ENCODE assay signal across 9 cellular contexts in genomic region chr3:122101646-122102045, GRCh38. TPM values are rescaled to one million over a fixed set of nuclear protein-coding genes. Genes with fewer than 3 reads are reported as not detected.
A peak's percentile ranks its signal among the peaks of the same experiment; 100 is the strongest.
DNase-seq lines count a peak whose midpoint lies in the region; ATAC-seq, FAIRE-seq and TF ChIP-seq lines count a peak whose summit lies in the region.
"Had no signal": no experiment of that assay in that cellular context is flagged by ENCODE, and none has a peak within 500 bp of the region (broad histone marks: within the 10 kb centered on the region; RNA-seq: fewer than 3 reads in every experiment).

No MANE protein-coding gene starts in this region.

- no peak for TF ChIP-seq POLR2A in endothelial cell of umbilical vein (IDR thresholded peaks at IDR 0.05; ENCODE audit: low read depth, low read length)

- H3K4me2 ChIP-seq in endothelial cell of umbilical vein (ENCODE audit: insufficient read depth, low read length): no peak overlapping the region

- DNase-seq in cardiac muscle cell (ENCODE audit: low read depth in 1 of 2, low spot score in 1 of 2): peak; percentile 73 to 78
- no peak for DNase-seq in left cardiac atrium
- DNase-seq in HCEC 1CT: peak; percentile 46
- DNase-seq in NAMALWA (ENCODE audit: low spot score): peak; percentile 81
- peak; percentile 87 for DNase-seq in SIG-M5 treated with dmso at 0.1 percent for 504 hours (lab: John Stamatoyannopoulos, UW; ENCODE audit: unreplicated experiment)
- peak; percentile 45 for DNase-seq in endothelial cell of umbilical vein (ENCODE audit: low read depth, low spot score)
- DNase-seq in cerebellum (ENCODE audit: low spot score): no peak

- H3K9me3 ChIP-seq in cardiac muscle cell (ENCODE audit: low read depth) (no peaks in the 10 kb centered on the region), endothelial cell of umbilical vein (replicated peaks; ENCODE audit: control insufficient read depth, insufficient read depth, low read length) (no peaks in the 10 kb centered on the region), neutrophil (no peaks in the 10 kb centered on the region)

- no peak overlapping the region for H3K27ac ChIP-seq in cardiac muscle cell
- H3K27ac ChIP-seq in endothelial cell of umbilical vein (ENCODE audit: insufficient read depth, low read depth, low read length): no peak overlapping the region
- no peak overlapping the region for H3K27ac ChIP-seq in neutrophil
- H3K27ac ChIP-seq: skin epidermis had no signal

- peak; percentile 50 for TF ChIP-seq CTCF in cardiac muscle cell (IDR thresholded peaks at IDR 0.05; ENCODE audit: low read depth, low read length)
- peak in 1 of 2 donors; percentile 34 for TF ChIP-seq CTCF in endothelial cell of umbilical vein (IDR thresholded peaks at IDR 0.05; ENCODE audit: extremely low read depth in 1 of 2, insufficient read depth in 1 of 2, low read depth in 1 of 2, low read length in 2 of 2)
- TF ChIP-seq CTCF in neutrophil (IDR thresholded peaks at IDR 0.05): peak; percentile 43

- ATAC-seq in left cardiac atrium: no peak

- POLR2A ChIA-PET in endothelial cell of umbilical vein (lab: Charles Lee): no interaction called here

- dilution Hi-C loops in endothelial cell of umbilical vein (cut with MboI; ENCODE audit: extremely low pct_ligation_motif_present, low sequenced_read_pairs): no loop called here

- H3K4me3 ChIP-seq in cardiac muscle cell: no peak overlapping the region
- no peak overlapping the region for H3K4me3 ChIP-seq in endothelial cell of umbilical vein (replicated peaks in 1 of 3; ENCODE audit: insufficient read depth in 1 of 3, low read depth in 1 of 3, low read length in 3 of 3)
- H3K4me3 ChIP-seq in neutrophil (ENCODE audit: low read depth in 1 of 2, low read length in 1 of 2): no peak overlapping the region
- H3K4me3 ChIP-seq: skin epidermis had no signal

- CTCF ChIA-PET in endothelial cell of umbilical vein (lab: Charles Lee): interaction anchor here (0.7 to 4.1 kb wide), 17 partner anchors 10 to 1458 kb away, joined by 3 to 70 read pairs (median 4); no protein-coding TSS in a partner anchor

- H2AFZ ChIP-seq in endothelial cell of umbilical vein (ENCODE audit: low read depth, low read length): no peak overlapping the region

- H3K4me1 ChIP-seq in cardiac muscle cell (ENCODE audit: low read depth) (no peaks in the 10 kb centered on the region), endothelial cell of umbilical vein (ENCODE audit: control insufficient read depth, extremely low read depth, insufficient read depth, low read length) (no peaks in the 10 kb centered on the region), neutrophil (ENCODE audit: control insufficient read depth in 1 of 2, insufficient read depth in 1 of 2, low read depth in 1 of 2, low read length in 1 of 2) (peaks cover 9 to 28% of the 10 kb centered on the region in 2 experiments)

- FAIRE-seq in endothelial cell of umbilical vein (lab: Jason Lieb, UNC): no peak

- H3K9me1 ChIP-seq in endothelial cell of umbilical vein (replicated peaks; ENCODE audit: control insufficient read depth, extremely low read depth, insufficient read depth, low read length): no peaks in the 10 kb centered on the region

- no peaks in the 10 kb centered on the region for H3K79me2 ChIP-seq in endothelial cell of umbilical vein (ENCODE audit: control insufficient read depth, insufficient read depth, low read length)

- H3K36me3 ChIP-seq in cardiac muscle cell (no peaks in the 10 kb centered on the region), endothelial cell of umbilical vein (ENCODE audit: control insufficient read depth in 2 of 2, extremely low read depth in 1 of 2, insufficient read depth in 2 of 2, low read length in 2 of 2) (no peaks in the 10 kb centered on the region), neutrophil (no peaks in the 10 kb centered on the region)

- BruUV-seq in endothelial cell of umbilical vein (replicated peaks; lab: Mats Ljungman, UMichigan): no TSS peak

- no peak overlapping the region for H3K9ac ChIP-seq in endothelial cell of umbilical vein (replicated peaks; ENCODE audit: extremely low read depth, insufficient read depth, low read length)

- no peaks in the 10 kb centered on the region for H4K20me1 ChIP-seq in endothelial cell of umbilical vein (replicated peaks; ENCODE audit: control insufficient read depth, extremely low read depth, insufficient read depth, low read length)

- intact Hi-C loops in left cardiac atrium (cut with DNase I): loop anchor here in 1 of 2 donors (10.0 kb wide), 1 partner anchor 153 kb away; no protein-coding TSS in a partner anchor
- intact Hi-C loops in endothelial cell of umbilical vein (cut with micrococcal nuclease): loop anchor here (1.0 to 10.0 kb wide), 4 partner anchors 157 to 573 kb away; partner anchors contain the start of genes FAM162A and MIX23

- H3K27me3 ChIP-seq in cardiac muscle cell (no peaks in the 10 kb centered on the region), endothelial cell of umbilical vein (ENCODE audit: control insufficient read depth in 2 of 2, insufficient read depth in 2 of 2, low read length in 2 of 2) (peaks cover 8 to 11% of the 10 kb centered on the region in 2 experiments), neutrophil (peaks cover 19% of the 10 kb centered on the region)

TF ChIP-seq in endothelial cell of umbilical vein, 7 proteins besides CTCF, POLR2A, EP300 and RAD21:
- no peak for TF ChIP-seq MAX (IDR thresholded peaks at IDR 0.05; ENCODE audit: insufficient read depth, insufficient read length)
- no peak for TF ChIP-seq FOS (IDR thresholded peaks at IDR 0.05; ENCODE audit: borderline replicate concordance, insufficient read depth, low read length)
- TF ChIP-seq POLR2AphosphoS5 (IDR thresholded peaks at IDR 0.05; ENCODE audit: insufficient read depth, low read depth, low read length): no peak
- TF ChIP-seq GATA2 (IDR thresholded peaks at IDR 0.05; ENCODE audit: insufficient read depth, insufficient read length, low read depth, low read length): no peak
- TF ChIP-seq MYC (IDR thresholded peaks at IDR 0.05; ENCODE audit: low read depth, low read length): no peak
- TF ChIP-seq JUN (IDR thresholded peaks at IDR 0.05; ENCODE audit: borderline replicate concordance, insufficient read depth, insufficient read length, low read depth): no peak
- no peak for TF ChIP-seq EZH2 (IDR thresholded peaks at IDR 0.05; ENCODE audit: borderline replicate concordance, low read depth, low read length, severe bottlenecking)

RNA-seq across cellular contexts. Expression of gene CD86, which starts 46.5 kb away (rescaled TPM):
- not detected in 2 replicates for total RNA-seq in cardiac muscle cell
- 0.20 TPM in 1 of 2 replicates, not detected in the other for polyA plus RNA-seq in cardiac muscle cell
- 1 to 10 TPM; 3.1 to 8.7 TPM for total RNA-seq in left cardiac atrium
- not detected in 2 replicates for total RNA-seq in endothelial cell of umbilical vein
- not detected in 2 replicates for polyA plus RNA-seq in endothelial cell of umbilical vein
- not detected in 2 replicates for polyA plus RNA-seq in endothelial cell of umbilical vein (2011; cell fraction: cytosol; rRNA removed)
- not detected in 2 replicates for polyA plus RNA-seq in endothelial cell of umbilical vein (2011; cell fraction: nucleus; rRNA removed)
- polyA plus RNA-seq in endothelial cell of umbilical vein (2012): not detected in 2 replicates
- not detected in 2 replicates for polyA minus RNA-seq in endothelial cell of umbilical vein
- not detected for polyA minus RNA-seq in endothelial cell of umbilical vein (2011; cell fraction: cytosol; rRNA and poly(A)+ RNA removed)
- polyA minus RNA-seq in endothelial cell of umbilical vein (2011; cell fraction: nucleus; rRNA and poly(A)+ RNA removed): not detected in 2 replicates
- total RNA-seq in cerebellum: 1.00 TPM

Comparison
In these comparisons a context has a peak if more than half of its experiments do, and no peak if none do; other contexts are left out.
1. DNase-seq: peak in cardiac muscle cell (2 of 2), HCEC 1CT (single experiment), NAMALWA (single experiment), SIG-M5 treated with dmso at 0.1 percent for 504 hours (single experiment) and endothelial cell of umbilical vein (single experiment); none in left cardiac atrium (single experiment) and cerebellum (single experiment).